In genomic region chr1:97721221-97721620, GRCh38 we compare ENCODE assay signal across 19 cellular contexts.
A peak's percentile ranks its signal among the peaks of the same experiment; 100 is the strongest.
DNase-seq lines count a peak whose midpoint lies in the region; ATAC-seq and TF ChIP-seq lines count a peak whose summit lies in the region.
"Had no signal": no experiment of that assay in that cellular context is flagged by ENCODE, and none has a peak within 500 bp of the region (broad histone marks: within the 10 kb centered on the region; RNA-seq: fewer than 3 reads in every experiment).

No MANE protein-coding gene starts in this region.

- no peaks in the 10 kb centered on the region for H3K4me1 ChIP-seq in IMR-90 (ENCODE audit: control insufficient read depth, insufficient read depth, low read length)
- H3K4me1 ChIP-seq: BE2C, Peyer's patch had no signal

- no CpG with 5 or more reads among the region's 2 CpGs for WGBS in IMR-90 (ENCODE audit: extremely low coverage in 2 of 2, insufficient read length in 1 of 2), 2 experiments

- ATAC-seq in IMR-90 (ENCODE audit: low read depth) (peak; percentile 75), T-cell (replicated peaks in 1 of 4) (no peak)

- no peak overlapping the region for H2BK15ac ChIP-seq in IMR-90 (ENCODE audit: low read depth, low read length)

- no peaks in the 10 kb centered on the region for H3K27me3 ChIP-seq in IMR-90 (ENCODE audit: control insufficient read depth, insufficient read depth, low read length)
- H3K27me3 ChIP-seq in dorsolateral prefrontal cortex = no peaks in the 10 kb centered on the region
- H3K27me3 ChIP-seq: BE2C, Peyer's patch had no signal

- no peak overlapping the region for H3K4ac ChIP-seq in IMR-90 (ENCODE audit: low read depth, low read length)

- TF ChIP-seq RAD21 in IMR-90 (IDR thresholded peaks at IDR 0.05; ENCODE audit: low read length) = no peak

- H2BK5ac ChIP-seq in IMR-90 (ENCODE audit: low read depth, low read length, poor library complexity, severe bottlenecking) = no peak overlapping the region

- H3K36me3 Mint-ChIP-seq in chondrocyte (ENCODE audit: low read depth) = peaks cover 8% of the 10 kb centered on the region
- peaks cover 54% of the 10 kb centered on the region for H3K36me3 Mint-ChIP-seq in T-cell

- no peak overlapping the region for H2AK5ac ChIP-seq in IMR-90 (ENCODE audit: low read depth, low read length)

- peak overlapping the region; percentile 41 for H3K27ac Mint-ChIP-seq in chondrocyte (ENCODE audit: unreplicated experiment)
- H3K27ac Mint-ChIP-seq in T-cell = no peak overlapping the region
- H3K27ac Mint-ChIP-seq: H9 had no signal

- H3K9me1 ChIP-seq in IMR-90 (ENCODE audit: insufficient read depth, low read length) = no peaks in the 10 kb centered on the region

- in situ Hi-C loops in IMR-90 (cut with MboI; ENCODE audit: low sequenced_read_pairs) = no loop called here

- intact Hi-C loops in IMR-90 (cut with micrococcal nuclease) = no loop called here
- intact Hi-C loops in dorsolateral prefrontal cortex (cut with DNase I) = no loop called here

- peak; percentile 16 for DNase-seq in AG04449 (ENCODE audit: low read depth, low spot score)
- DNase-seq in IMR-90 = peak; percentile 43
- no peak for DNase-seq in chondrocyte (ENCODE audit: low spot score)
- peak; percentile 26 for DNase-seq in iris pigment epithelial cell (ENCODE audit: low read depth)
- no peak for DNase-seq in dorsolateral prefrontal cortex
- DNase-seq in germinal center (ENCODE audit: low spot score) = no peak
- no peak for DNase-seq in NCI-H82 (lab: John Stamatoyannopoulos, UW)
- no peak for DNase-seq in T-cell
- DNase-seq: BE2C, H9, NCI-H1105, NCI-H1694, NCI-H2081, NCI-H2171, NCI-H345, NCI-H524 treated with DMSO at 0.1 percent for 48 hours, Peyer's patch had no signal

- CTCF ChIA-PET in AG04449 (lab: Yijun Ruan, JAX) (interaction anchor here (1.5 kb wide), 1 partner anchor 13 kb away, joined by 4 read pairs; no protein-coding TSS in a partner anchor), IMR-90 (lab: Yijun Ruan, JAX) (interaction anchor here (0.7 kb wide), 1 partner anchor 1514 kb away, joined by 5 read pairs; no protein-coding TSS in a partner anchor), T-cell (lab: Charles Lee) (no interaction called here)

- no peak overlapping the region for H4K5ac ChIP-seq in IMR-90 (ENCODE audit: low read depth, low read length)

- TF ChIP-seq POLR2A in IMR-90 (IDR thresholded peaks at IDR 0.05; ENCODE audit: low read depth, low read length) = no peak

- H3K56ac ChIP-seq in IMR-90 (ENCODE audit: extremely low read depth, insufficient read depth, low read length) = no peak overlapping the region

- no peak overlapping the region for H3K18ac ChIP-seq in IMR-90 (ENCODE audit: low read depth, low read length)

- no peaks in the 10 kb centered on the region for H3K79me1 ChIP-seq in IMR-90 (ENCODE audit: low read depth in 1 of 2, low read length in 2 of 2)

- H3K14ac ChIP-seq in IMR-90 (replicated peaks; ENCODE audit: low read depth, low read length) = no peak overlapping the region

- no peak overlapping the region for H4K91ac ChIP-seq in IMR-90 (ENCODE audit: insufficient read depth, low read depth, low read length)

- H4K20me1 ChIP-seq in IMR-90 (ENCODE audit: insufficient read depth, low read length) = no peaks in the 10 kb centered on the region

- H2BK20ac ChIP-seq in IMR-90 (ENCODE audit: low read depth, low read length) = no peak overlapping the region

- H4K8ac ChIP-seq in IMR-90 (ENCODE audit: low read depth in 2 of 2, low read length in 2 of 2) = no peak overlapping the region

- TF ChIP-seq CTCF in AG04449 (IDR thresholded peaks at IDR 0.05; ENCODE audit: insufficient read depth, low read length, missing control alignments) = no peak
- no peak for TF ChIP-seq CTCF in IMR-90 (conservative IDR thresholded peaks at IDR 0.05; ENCODE audit: low read depth, low read length)
- no peak for TF ChIP-seq CTCF in chondrocyte (IDR thresholded peaks at IDR 0.05)
- TF ChIP-seq CTCF in dorsolateral prefrontal cortex (IDR thresholded peaks at IDR 0.05 in 54 of 56, conservative IDR thresholded peaks at IDR 0.05 in 2 of 56; ENCODE audit: low read depth in 1 of 56, partially characterized antibody in 56 of 56) = no peak

- H3K36me3 ChIP-seq in IMR-90 (ENCODE audit: control insufficient read depth, insufficient read depth, low read length) = no peaks in the 10 kb centered on the region
- H3K36me3 ChIP-seq: Peyer's patch had no signal

- H3K9me3 Mint-ChIP-seq in chondrocyte (ENCODE audit: low read depth) (peaks cover 22% of the 10 kb centered on the region), T-cell (peaks cover 0 to 9% (median 5%) of the 10 kb centered on the region in 3 donors)
- H3K9me3 Mint-ChIP-seq: H9 had no signal

- BruUV-seq in IMR-90 (replicated peaks; lab: Mats Ljungman, UMichigan) = no TSS peak

- dilution Hi-C loops in IMR-90 (cut with HindIII; ENCODE audit: low sequenced_read_pairs, unreplicated experiment) = no loop called here

- no peak overlapping the region for H3K4me3 ChIP-seq in AG04449 (ENCODE audit: low read depth, low read length)
- no peak overlapping the region for H3K4me3 ChIP-seq in IMR-90 (ENCODE audit: insufficient read depth, low read depth, low read length)
- no peak overlapping the region for H3K4me3 ChIP-seq in dorsolateral prefrontal cortex

- H3K4me2 ChIP-seq in IMR-90 (ENCODE audit: low read depth, low read length) = no peak overlapping the region
- H3K4me2 ChIP-seq: KMS-11 had no signal

- H3K27ac ChIP-seq in IMR-90 (ENCODE audit: insufficient read depth, low read length) (no peak overlapping the region), dorsolateral prefrontal cortex (no peak overlapping the region)
- H3K27ac ChIP-seq: 22Rv1, KMS-11 had no signal

- no peak overlapping the region for H2BK120ac ChIP-seq in IMR-90 (ENCODE audit: low read depth, low read length)

- no peak overlapping the region for H2AFZ ChIP-seq in IMR-90 (replicated peaks; ENCODE audit: low read length, poor library complexity)

- H3K9ac ChIP-seq in IMR-90 (ENCODE audit: low read depth, low read length) = no peak overlapping the region
- H3K9ac ChIP-seq: KMS-11 had no signal

- H3K4me3 Mint-ChIP-seq in chondrocyte (ENCODE audit: unreplicated experiment) (no peak overlapping the region), T-cell (no peak overlapping the region)
- H3K4me3 Mint-ChIP-seq: H9 had no signal

- POLR2A ChIA-PET in AG04449 (lab: Yijun Ruan, JAX) = no interaction called here
- POLR2A ChIA-PET in IMR-90 (lab: Charles Lee; ENCODE audit: unreplicated experiment) = no interaction called here
- POLR2A ChIA-PET in T-cell (lab: Charles Lee) = no interaction called here

- H3K4me1 Mint-ChIP-seq in chondrocyte (ENCODE audit: low read depth) = peaks cover 21% of the 10 kb centered on the region
- peaks cover 0 to 4% (median 0%) of the 10 kb centered on the region in 3 donors for H3K4me1 Mint-ChIP-seq in T-cell
- H3K4me1 Mint-ChIP-seq: H9 had no signal

- no peak overlapping the region for H3K23ac ChIP-seq in IMR-90 (ENCODE audit: low read depth, low read length)

- no peaks in the 10 kb centered on the region; the same call in 1 of the 2 replicates for H3K9me3 ChIP-seq in IMR-90 (ENCODE audit: control insufficient read depth, insufficient read depth, low read length)
- H3K9me3 ChIP-seq: BE2C, Peyer's patch had no signal

- H3K27me3 Mint-ChIP-seq in chondrocyte (ENCODE audit: low read depth) = no peaks in the 10 kb centered on the region
- no peaks in the 10 kb centered on the region for H3K27me3 Mint-ChIP-seq in T-cell

- H2AK9ac ChIP-seq in IMR-90 (replicated peaks; ENCODE audit: low read depth, low read length, poor library complexity) = no peak overlapping the region

TF ChIP-seq in IMR-90, 13 proteins besides CTCF, POLR2A, EP300 and RAD21:
- TF ChIP-seq FOS (IDR thresholded peaks at IDR 0.05; ENCODE audit: low read depth, low read length) = no peak

Comparison
In these comparisons a context has a peak if more than half of its experiments do, and no peak if none do; other contexts are left out.
1. DNase-seq: peak in AG04449 (single experiment), IMR-90 (single experiment) and iris pigment epithelial cell (single experiment); none in chondrocyte (single experiment), dorsolateral prefrontal cortex (0 of 10), germinal center (single experiment), NCI-H82 (single experiment) and T-cell (0 of 34).
2. CTCF ChIA-PET loops: an anchor here in AG04449 (1.5 kb wide) and IMR-90 (0.7 kb wide); none called in T-cell.